Comparison of ENCODE assay signal across 3 cellular contexts in the genomic region with DNA sequence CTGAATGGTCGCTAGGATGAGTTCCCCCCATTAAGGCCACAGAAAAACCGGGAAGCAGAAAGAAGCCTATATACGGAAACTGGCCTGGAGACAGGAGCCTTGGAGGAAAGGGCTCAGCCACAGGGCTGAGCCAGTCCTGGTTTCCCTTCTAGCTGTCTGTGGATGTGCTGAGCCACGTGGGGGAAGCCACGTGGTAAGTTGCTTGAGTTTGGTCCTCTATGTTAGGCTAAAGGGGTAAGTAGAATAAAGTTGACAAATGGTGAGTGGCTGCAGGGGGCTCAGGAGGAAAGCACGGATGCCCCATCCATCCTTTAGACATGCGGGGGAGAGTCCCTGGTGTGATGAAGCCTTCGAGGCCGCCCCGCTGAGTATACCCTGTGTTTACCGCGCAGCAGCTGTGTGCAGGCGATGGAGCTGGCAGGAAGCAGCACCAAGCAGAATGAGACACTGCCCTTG.
TF ChIP-seq lines count a peak whose summit lies in the region.

No MANE protein-coding gene starts in this region.

TF ChIP-seq in GM23338, 12 proteins besides CTCF, POLR2A, EP300 and RAD21:
- TF ChIP-seq POLR2AphosphoS5 (IDR thresholded peaks at IDR 0.05; ENCODE audit: low read depth) (no peak), EZH2 (IDR thresholded peaks at IDR 0.05; ENCODE audit: low read depth, unreplicated experiment) (no peak), STAT1 (IDR thresholded peaks at IDR 0.05; ENCODE audit: unreplicated experiment) (no peak), NANOG (IDR thresholded peaks at IDR 0.05; ENCODE audit: borderline replicate concordance) (no peak), ZNF331 (CRISPR knock-in tag; IDR thresholded peaks at IDR 0.05; ENCODE audit: low read depth) (no peak)
- TF ChIP-seq, protein P1, sequence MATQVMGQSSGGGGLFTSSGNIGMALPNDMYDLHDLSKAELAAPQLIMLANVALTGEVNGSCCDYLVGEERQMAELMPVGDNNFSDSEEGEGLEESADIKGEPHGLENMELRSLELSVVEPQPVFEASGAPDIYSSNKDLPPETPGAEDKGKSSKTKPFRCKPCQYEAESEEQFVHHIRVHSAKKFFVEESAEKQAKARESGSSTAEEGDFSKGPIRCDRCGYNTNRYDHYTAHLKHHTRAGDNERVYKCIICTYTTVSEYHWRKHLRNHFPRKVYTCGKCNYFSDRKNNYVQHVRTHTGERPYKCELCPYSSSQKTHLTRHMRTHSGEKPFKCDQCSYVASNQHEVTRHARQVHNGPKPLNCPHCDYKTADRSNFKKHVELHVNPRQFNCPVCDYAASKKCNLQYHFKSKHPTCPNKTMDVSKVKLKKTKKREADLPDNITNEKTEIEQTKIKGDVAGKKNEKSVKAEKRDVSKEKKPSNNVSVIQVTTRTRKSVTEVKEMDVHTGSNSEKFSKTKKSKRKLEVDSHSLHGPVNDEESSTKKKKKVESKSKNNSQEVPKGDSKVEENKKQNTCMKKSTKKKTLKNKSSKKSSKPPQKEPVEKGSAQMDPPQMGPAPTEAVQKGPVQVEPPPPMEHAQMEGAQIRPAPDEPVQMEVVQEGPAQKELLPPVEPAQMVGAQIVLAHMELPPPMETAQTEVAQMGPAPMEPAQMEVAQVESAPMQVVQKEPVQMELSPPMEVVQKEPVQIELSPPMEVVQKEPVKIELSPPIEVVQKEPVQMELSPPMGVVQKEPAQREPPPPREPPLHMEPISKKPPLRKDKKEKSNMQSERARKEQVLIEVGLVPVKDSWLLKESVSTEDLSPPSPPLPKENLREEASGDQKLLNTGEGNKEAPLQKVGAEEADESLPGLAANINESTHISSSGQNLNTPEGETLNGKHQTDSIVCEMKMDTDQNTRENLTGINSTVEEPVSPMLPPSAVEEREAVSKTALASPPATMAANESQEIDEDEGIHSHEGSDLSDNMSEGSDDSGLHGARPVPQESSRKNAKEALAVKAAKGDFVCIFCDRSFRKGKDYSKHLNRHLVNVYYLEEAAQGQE (IDR thresholded peaks at IDR 0.05; ENCODE audit: unreplicated experiment), result no peak

TF ChIP-seq in IMR-90, 13 proteins besides CTCF, POLR2A, EP300 and RAD21:
- TF ChIP-seq BHLHE40 (IDR thresholded peaks at IDR 0.05; ENCODE audit: low read depth, low read length), result no peak
- TF ChIP-seq, protein P2, sequence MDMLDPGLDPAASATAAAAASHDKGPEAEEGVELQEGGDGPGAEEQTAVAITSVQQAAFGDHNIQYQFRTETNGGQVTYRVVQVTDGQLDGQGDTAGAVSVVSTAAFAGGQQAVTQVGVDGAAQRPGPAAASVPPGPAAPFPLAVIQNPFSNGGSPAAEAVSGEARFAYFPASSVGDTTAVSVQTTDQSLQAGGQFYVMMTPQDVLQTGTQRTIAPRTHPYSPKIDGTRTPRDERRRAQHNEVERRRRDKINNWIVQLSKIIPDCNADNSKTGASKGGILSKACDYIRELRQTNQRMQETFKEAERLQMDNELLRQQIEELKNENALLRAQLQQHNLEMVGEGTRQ (IDR thresholded peaks at IDR 0.05; ENCODE audit: low read depth, low read length), result peak; percentile 39; the same call in 1 of the 2 replicates
- TF ChIP-seq MAFK (IDR thresholded peaks at IDR 0.05; ENCODE audit: low read depth, low read length), result no peak
- TF ChIP-seq, protein P3, sequence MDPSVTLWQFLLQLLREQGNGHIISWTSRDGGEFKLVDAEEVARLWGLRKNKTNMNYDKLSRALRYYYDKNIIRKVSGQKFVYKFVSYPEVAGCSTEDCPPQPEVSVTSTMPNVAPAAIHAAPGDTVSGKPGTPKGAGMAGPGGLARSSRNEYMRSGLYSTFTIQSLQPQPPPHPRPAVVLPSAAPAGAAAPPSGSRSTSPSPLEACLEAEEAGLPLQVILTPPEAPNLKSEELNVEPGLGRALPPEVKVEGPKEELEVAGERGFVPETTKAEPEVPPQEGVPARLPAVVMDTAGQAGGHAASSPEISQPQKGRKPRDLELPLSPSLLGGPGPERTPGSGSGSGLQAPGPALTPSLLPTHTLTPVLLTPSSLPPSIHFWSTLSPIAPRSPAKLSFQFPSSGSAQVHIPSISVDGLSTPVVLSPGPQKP (IDR thresholded peaks at IDR 0.05; ENCODE audit: borderline replicate concordance, low read depth, low read length), result no peak

TF ChIP-seq in H1, 55 proteins besides CTCF, POLR2A, EP300 and RAD21 (continues in another document):
- no peak for TF ChIP-seq RFX5 (IDR thresholded peaks at IDR 0.05; ENCODE audit: borderline replicate concordance, low read depth, low read length)
- TF ChIP-seq CEBPB (IDR thresholded peaks at IDR 0.05; ENCODE audit: low read depth, low read length), result no peak
- TF ChIP-seq, protein P4, sequence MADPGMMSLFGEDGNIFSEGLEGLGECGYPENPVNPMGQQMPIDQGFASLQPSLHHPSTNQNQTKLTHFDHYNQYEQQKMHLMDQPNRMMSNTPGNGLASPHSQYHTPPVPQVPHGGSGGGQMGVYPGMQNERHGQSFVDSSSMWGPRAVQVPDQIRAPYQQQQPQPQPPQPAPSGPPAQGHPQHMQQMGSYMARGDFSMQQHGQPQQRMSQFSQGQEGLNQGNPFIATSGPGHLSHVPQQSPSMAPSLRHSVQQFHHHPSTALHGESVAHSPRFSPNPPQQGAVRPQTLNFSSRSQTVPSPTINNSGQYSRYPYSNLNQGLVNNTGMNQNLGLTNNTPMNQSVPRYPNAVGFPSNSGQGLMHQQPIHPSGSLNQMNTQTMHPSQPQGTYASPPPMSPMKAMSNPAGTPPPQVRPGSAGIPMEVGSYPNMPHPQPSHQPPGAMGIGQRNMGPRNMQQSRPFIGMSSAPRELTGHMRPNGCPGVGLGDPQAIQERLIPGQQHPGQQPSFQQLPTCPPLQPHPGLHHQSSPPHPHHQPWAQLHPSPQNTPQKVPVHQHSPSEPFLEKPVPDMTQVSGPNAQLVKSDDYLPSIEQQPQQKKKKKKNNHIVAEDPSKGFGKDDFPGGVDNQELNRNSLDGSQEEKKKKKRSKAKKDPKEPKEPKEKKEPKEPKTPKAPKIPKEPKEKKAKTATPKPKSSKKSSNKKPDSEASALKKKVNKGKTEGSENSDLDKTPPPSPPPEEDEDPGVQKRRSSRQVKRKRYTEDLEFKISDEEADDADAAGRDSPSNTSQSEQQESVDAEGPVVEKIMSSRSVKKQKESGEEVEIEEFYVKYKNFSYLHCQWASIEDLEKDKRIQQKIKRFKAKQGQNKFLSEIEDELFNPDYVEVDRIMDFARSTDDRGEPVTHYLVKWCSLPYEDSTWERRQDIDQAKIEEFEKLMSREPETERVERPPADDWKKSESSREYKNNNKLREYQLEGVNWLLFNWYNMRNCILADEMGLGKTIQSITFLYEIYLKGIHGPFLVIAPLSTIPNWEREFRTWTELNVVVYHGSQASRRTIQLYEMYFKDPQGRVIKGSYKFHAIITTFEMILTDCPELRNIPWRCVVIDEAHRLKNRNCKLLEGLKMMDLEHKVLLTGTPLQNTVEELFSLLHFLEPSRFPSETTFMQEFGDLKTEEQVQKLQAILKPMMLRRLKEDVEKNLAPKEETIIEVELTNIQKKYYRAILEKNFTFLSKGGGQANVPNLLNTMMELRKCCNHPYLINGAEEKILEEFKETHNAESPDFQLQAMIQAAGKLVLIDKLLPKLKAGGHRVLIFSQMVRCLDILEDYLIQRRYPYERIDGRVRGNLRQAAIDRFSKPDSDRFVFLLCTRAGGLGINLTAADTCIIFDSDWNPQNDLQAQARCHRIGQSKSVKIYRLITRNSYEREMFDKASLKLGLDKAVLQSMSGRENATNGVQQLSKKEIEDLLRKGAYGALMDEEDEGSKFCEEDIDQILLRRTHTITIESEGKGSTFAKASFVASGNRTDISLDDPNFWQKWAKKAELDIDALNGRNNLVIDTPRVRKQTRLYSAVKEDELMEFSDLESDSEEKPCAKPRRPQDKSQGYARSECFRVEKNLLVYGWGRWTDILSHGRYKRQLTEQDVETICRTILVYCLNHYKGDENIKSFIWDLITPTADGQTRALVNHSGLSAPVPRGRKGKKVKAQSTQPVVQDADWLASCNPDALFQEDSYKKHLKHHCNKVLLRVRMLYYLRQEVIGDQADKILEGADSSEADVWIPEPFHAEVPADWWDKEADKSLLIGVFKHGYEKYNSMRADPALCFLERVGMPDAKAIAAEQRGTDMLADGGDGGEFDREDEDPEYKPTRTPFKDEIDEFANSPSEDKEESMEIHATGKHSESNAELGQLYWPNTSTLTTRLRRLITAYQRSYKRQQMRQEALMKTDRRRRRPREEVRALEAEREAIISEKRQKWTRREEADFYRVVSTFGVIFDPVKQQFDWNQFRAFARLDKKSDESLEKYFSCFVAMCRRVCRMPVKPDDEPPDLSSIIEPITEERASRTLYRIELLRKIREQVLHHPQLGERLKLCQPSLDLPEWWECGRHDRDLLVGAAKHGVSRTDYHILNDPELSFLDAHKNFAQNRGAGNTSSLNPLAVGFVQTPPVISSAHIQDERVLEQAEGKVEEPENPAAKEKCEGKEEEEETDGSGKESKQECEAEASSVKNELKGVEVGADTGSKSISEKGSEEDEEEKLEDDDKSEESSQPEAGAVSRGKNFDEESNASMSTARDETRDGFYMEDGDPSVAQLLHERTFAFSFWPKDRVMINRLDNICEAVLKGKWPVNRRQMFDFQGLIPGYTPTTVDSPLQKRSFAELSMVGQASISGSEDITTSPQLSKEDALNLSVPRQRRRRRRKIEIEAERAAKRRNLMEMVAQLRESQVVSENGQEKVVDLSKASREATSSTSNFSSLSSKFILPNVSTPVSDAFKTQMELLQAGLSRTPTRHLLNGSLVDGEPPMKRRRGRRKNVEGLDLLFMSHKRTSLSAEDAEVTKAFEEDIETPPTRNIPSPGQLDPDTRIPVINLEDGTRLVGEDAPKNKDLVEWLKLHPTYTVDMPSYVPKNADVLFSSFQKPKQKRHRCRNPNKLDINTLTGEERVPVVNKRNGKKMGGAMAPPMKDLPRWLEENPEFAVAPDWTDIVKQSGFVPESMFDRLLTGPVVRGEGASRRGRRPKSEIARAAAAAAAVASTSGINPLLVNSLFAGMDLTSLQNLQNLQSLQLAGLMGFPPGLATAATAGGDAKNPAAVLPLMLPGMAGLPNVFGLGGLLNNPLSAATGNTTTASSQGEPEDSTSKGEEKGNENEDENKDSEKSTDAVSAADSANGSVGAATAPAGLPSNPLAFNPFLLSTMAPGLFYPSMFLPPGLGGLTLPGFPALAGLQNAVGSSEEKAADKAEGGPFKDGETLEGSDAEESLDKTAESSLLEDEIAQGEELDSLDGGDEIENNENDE (IDR thresholded peaks at IDR 0.05; ENCODE audit: insufficient replicate concordance, low read length), result no peak
- TF ChIP-seq, protein P5, sequence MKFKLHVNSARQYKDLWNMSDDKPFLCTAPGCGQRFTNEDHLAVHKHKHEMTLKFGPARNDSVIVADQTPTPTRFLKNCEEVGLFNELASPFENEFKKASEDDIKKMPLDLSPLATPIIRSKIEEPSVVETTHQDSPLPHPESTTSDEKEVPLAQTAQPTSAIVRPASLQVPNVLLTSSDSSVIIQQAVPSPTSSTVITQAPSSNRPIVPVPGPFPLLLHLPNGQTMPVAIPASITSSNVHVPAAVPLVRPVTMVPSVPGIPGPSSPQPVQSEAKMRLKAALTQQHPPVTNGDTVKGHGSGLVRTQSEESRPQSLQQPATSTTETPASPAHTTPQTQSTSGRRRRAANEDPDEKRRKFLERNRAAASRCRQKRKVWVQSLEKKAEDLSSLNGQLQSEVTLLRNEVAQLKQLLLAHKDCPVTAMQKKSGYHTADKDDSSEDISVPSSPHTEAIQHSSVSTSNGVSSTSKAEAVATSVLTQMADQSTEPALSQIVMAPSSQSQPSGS (IDR thresholded peaks at IDR 0.05; ENCODE audit: low read length), result no peak
- no peak for TF ChIP-seq MAFK (IDR thresholded peaks at IDR 0.05; ENCODE audit: low read depth, low read length)
- TF ChIP-seq CHD2 (IDR thresholded peaks at IDR 0.05; ENCODE audit: low read length), result no peak
- TF ChIP-seq, protein P6, sequence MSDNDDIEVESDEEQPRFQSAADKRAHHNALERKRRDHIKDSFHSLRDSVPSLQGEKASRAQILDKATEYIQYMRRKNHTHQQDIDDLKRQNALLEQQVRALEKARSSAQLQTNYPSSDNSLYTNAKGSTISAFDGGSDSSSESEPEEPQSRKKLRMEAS (IDR thresholded peaks at IDR 0.05), result peak; percentile 88
- no peak for TF ChIP-seq HDAC6 (IDR thresholded peaks at IDR 0.05; ENCODE audit: low read depth, low read length)
- no peak for TF ChIP-seq YY1 (IDR thresholded peaks at IDR 0.05; ENCODE audit: low read depth, low read length)
- 0 out of 2 replicates have a peak, but pooled peaks have one; percentile 67 for TF ChIP-seq TCF12 (IDR thresholded peaks at IDR 0.05; ENCODE audit: low read depth, low read length)
- TF ChIP-seq NRF1 (IDR thresholded peaks at IDR 0.05; ENCODE audit: low read depth, low read length), result no peak
- no peak for TF ChIP-seq SIX5 (IDR thresholded peaks at IDR 0.05; ENCODE audit: low read depth, low read length)
- no peak for TF ChIP-seq GTF2F1 (IDR thresholded peaks at IDR 0.05; ENCODE audit: borderline replicate concordance, low read depth, low read length)
- TF ChIP-seq EGR1 (IDR thresholded peaks at IDR 0.05; ENCODE audit: borderline replicate concordance, low read depth, low read length), result no peak
- no peak for TF ChIP-seq SAP30 (IDR thresholded peaks at IDR 0.05; ENCODE audit: insufficient read depth, insufficient replicate concordance, low read length)
- no peak for TF ChIP-seq CBX8 (IDR thresholded peaks at IDR 0.05; ENCODE audit: borderline replicate concordance, low read depth, low read length)
- TF ChIP-seq POLR2AphosphoS5 (IDR thresholded peaks at IDR 0.05; ENCODE audit: low read depth, low read length), result no peak
- TF ChIP-seq JUND (IDR thresholded peaks at IDR 0.05; ENCODE audit: low read length), result no peak
- TF ChIP-seq SUZ12 (IDR thresholded peaks at IDR 0.05; ENCODE audit: low read length), result no peak
- no peak for TF ChIP-seq PHF8 (conservative IDR thresholded peaks at IDR 0.05; ENCODE audit: low read depth, low read length)
- no peak for TF ChIP-seq JUN (IDR thresholded peaks at IDR 0.05; ENCODE audit: low read depth, low read length)
- no peak for TF ChIP-seq BACH1 (IDR thresholded peaks at IDR 0.05; ENCODE audit: low read length)
- no peak for TF ChIP-seq RNF2 (IDR thresholded peaks at IDR 0.05; ENCODE audit: borderline replicate concordance, low read depth, low read length, missing control alignments, poor library complexity, severe bottlenecking)
- TF ChIP-seq, protein P7, sequence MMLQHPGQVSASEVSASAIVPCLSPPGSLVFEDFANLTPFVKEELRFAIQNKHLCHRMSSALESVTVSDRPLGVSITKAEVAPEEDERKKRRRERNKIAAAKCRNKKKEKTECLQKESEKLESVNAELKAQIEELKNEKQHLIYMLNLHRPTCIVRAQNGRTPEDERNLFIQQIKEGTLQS (IDR thresholded peaks at IDR 0.05; ENCODE audit: insufficient read depth, low read depth, low read length), result 0 out of 2 replicates have a peak, but pooled peaks have one; percentile 11
- TF ChIP-seq TBP (IDR thresholded peaks at IDR 0.05; ENCODE audit: low read depth, low read length), result no peak
- TF ChIP-seq ASH2L (IDR thresholded peaks at IDR 0.05; ENCODE audit: low read length), result no peak
- TF ChIP-seq TAF1 (IDR thresholded peaks at IDR 0.05; ENCODE audit: low read depth, low read length), result no peak
- TF ChIP-seq FOSL1 (IDR thresholded peaks at IDR 0.05; ENCODE audit: insufficient read depth, low read depth, low read length), result no peak
- TF ChIP-seq NANOG (IDR thresholded peaks at IDR 0.05; ENCODE audit: insufficient read depth, low read depth, low read length, poor library complexity, severe bottlenecking), result no peak
- no peak for TF ChIP-seq SP2 (IDR thresholded peaks at IDR 0.05; ENCODE audit: low read length)
- no peak for TF ChIP-seq CTBP2 (IDR thresholded peaks at IDR 0.05; ENCODE audit: borderline replicate concordance, insufficient read depth, insufficient read length, low read length)
- no peak for TF ChIP-seq KDM4A (IDR thresholded peaks at IDR 0.05; ENCODE audit: low read depth, low read length, severe bottlenecking)
- TF ChIP-seq CHD1 (IDR thresholded peaks at IDR 0.05; ENCODE audit: low read depth, low read length), result no peak
- no peak for TF ChIP-seq TAF7 (optimal IDR thresholded peaks at IDR 0.05; ENCODE audit: borderline replicate concordance, low read depth, low read length)
- TF ChIP-seq POU5F1 (IDR thresholded peaks at IDR 0.05; ENCODE audit: low read depth, low read length), result no peak
- TF ChIP-seq HDAC2 (IDR thresholded peaks at IDR 0.05; ENCODE audit: borderline replicate concordance in 1 of 2, low read depth in 2 of 2, low read length in 2 of 2), result no peak
- TF ChIP-seq CREB1 (IDR thresholded peaks at IDR 0.05), result no peak
